Comparison of ENCODE assay signal across 19 cellular contexts in the genomic region with DNA sequence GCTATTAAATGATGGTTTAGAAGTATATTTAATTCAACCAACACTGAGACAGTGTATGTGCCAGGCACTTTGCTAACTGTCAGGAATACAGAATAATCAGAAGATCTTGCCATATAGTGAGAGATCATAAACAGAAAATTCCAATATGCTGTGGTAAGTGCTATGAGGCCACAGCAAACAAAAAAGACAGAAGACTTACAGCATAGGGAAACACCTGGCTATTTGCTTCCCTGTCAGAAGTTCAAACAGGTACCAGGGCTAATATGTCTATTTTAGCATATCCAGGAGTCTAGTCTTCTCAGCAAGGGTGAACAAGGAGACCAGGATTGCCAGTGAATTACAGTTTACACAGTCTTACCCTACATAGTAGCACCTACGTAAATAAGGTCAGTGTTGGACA. TPM values are rescaled to one million over a fixed set of nuclear protein-coding genes. Genes with fewer than 3 reads are reported as not detected.
DNase-seq lines count a peak whose midpoint lies in the region; ATAC-seq, FAIRE-seq and TF ChIP-seq lines count a peak whose summit lies in the region.
"Had no signal": no experiment of that assay in that cellular context is flagged by ENCODE, and none has a peak within 500 bp of the region (broad histone marks: within the 10 kb centered on the region; RNA-seq: fewer than 3 reads in every experiment).

No MANE protein-coding gene starts in this region.

- H3K4me2 ChIP-seq in HepG2 (ENCODE audit: low read depth, low read length), result peak overlapping the region; percentile 39; the same call in 1 of the 2 replicates
- H3K4me2 ChIP-seq in mesendoderm (ENCODE audit: low read length), result no peak overlapping the region

- POLR2A ChIA-PET in HepG2 (lab: Yijun Ruan, JAX), result interaction anchor here (0.8 kb wide), 1 partner anchor 49 kb away, joined by 3 read pairs; no protein-coding TSS in a partner anchor

- H4K5ac ChIP-seq in mesendoderm (ENCODE audit: low read length), result no peak overlapping the region

- in situ Hi-C loops in T47D (cut with HindIII; ENCODE audit: low pct_unique_long_range_greater_than_20kb, low sequenced_read_pairs) (no loop called here), HepG2 (cut with HindIII; ENCODE audit: extremely low pct_ligation_motif_present, low pct_unique_long_range_greater_than_20kb) (no loop called here)

- no peaks in the 10 kb centered on the region for H3K9me3 ChIP-seq in breast epithelium
- H3K9me3 ChIP-seq in SK-N-MC (ENCODE audit: low read depth, low read length), result no peaks in the 10 kb centered on the region
- H3K9me3 ChIP-seq in HepG2 (ENCODE audit: low read length), result no peaks in the 10 kb centered on the region
- H3K9me3 ChIP-seq: esophagus muscularis mucosa, upper lobe of left lung had no signal

- H3K79me1 ChIP-seq in mesendoderm (ENCODE audit: low read length), result peaks cover 8% of the 10 kb centered on the region

- intact Hi-C loops in breast epithelium (cut with DNase I; ENCODE audit: low total_unique reads) (no loop called here), HepG2 (cut with micrococcal nuclease; ENCODE audit: unreplicated experiment) (loop anchor here (5.0 kb wide), 1 partner anchor 49 kb away; a partner anchor contains a TSS)

- H3K4ac ChIP-seq in mesendoderm (ENCODE audit: low read depth, low read length), result no peak overlapping the region

- no peak overlapping the region for H2BK120ac ChIP-seq in mesendoderm (ENCODE audit: low read depth, low read length)

- H3K79me2 ChIP-seq in HepG2 (ENCODE audit: insufficient read depth, low read length) (peaks cover 9% of the 10 kb centered on the region), mesendoderm (ENCODE audit: control insufficient read depth, insufficient read depth, low read length) (peaks cover 4% of the 10 kb centered on the region)

- H3K27me3 ChIP-seq in breast epithelium (no peaks in the 10 kb centered on the region), HepG2 (ENCODE audit: control insufficient read depth in 1 of 2, insufficient read depth in 2 of 2, low read length in 2 of 2) (no peaks in the 10 kb centered on the region), mesendoderm (ENCODE audit: insufficient read depth, low read length, poor library complexity) (no peaks in the 10 kb centered on the region)
- H3K27me3 ChIP-seq: esophagus muscularis mucosa, upper lobe of left lung had no signal

- H2AFZ ChIP-seq in HepG2 (ENCODE audit: low read length), result no peak overlapping the region

- no peak overlapping the region for H3K18ac ChIP-seq in mesendoderm (ENCODE audit: low read length)

- no peak overlapping the region for H3K23ac ChIP-seq in mesendoderm (ENCODE audit: low read length)

- H3K4me3 ChIP-seq in breast epithelium (no peak overlapping the region), SK-N-MC (peak overlapping the region; percentile 20; the same call in 1 of the 2 replicates), HepG2 (replicated peaks in 1 of 3; ENCODE audit: insufficient read depth in 1 of 3, low read depth in 2 of 3, low read length in 3 of 3) (no peak overlapping the region), mesendoderm (ENCODE audit: low read length) (no peak overlapping the region)
- H3K4me3 ChIP-seq: esophagus muscularis mucosa, upper lobe of left lung had no signal

- TF ChIP-seq CTCF in breast epithelium (IDR thresholded peaks at IDR 0.05) (no peak), HepG2 (CRISPR knock-in tag; IDR thresholded peaks at IDR 0.05) (no peak)

- no peak overlapping the region for H4K8ac ChIP-seq in mesendoderm (ENCODE audit: low read depth, low read length)

- DNase-seq in T47D (ENCODE audit: low read depth in 1 of 2, low spot score in 1 of 2), result peak; percentile 35 to 89
- no peak for DNase-seq in breast epithelium (ENCODE audit: low spot score in 2 of 2)
- DNase-seq in SK-N-MC (ENCODE audit: low read depth, low spot score), result no peak
- DNase-seq in HepG2 (ENCODE audit: low spot score), result no peak
- DNase-seq in mesendoderm, result no peak
- no peak for DNase-seq in KG1 (lab: John Stamatoyannopoulos, UW)
- no peak for DNase-seq in RPMI8226
- DNase-seq: activated CD4-positive, alpha-beta memory T cell treated with anti-CD3 and anti-CD28 coated beads, Interleukin-2, amount 10 ng/mL, durations not matched to agents 7 days and 5 days; activated T-cell treated with anti-CD3 and anti-CD28 coated beads, Interleukin-2, amount 50 U/mL, for 4 hours; dermis blood vessel endothelial cell; islet precursor cell; NCI-H524 treated with DMSO at 0.1 percent for 48 hours; T-cell had no signal

- no peak overlapping the region for H2BK5ac ChIP-seq in mesendoderm (ENCODE audit: low read length)

- H3K36me3 ChIP-seq in breast epithelium (no peaks in the 10 kb centered on the region), SK-N-MC (ENCODE audit: insufficient read depth, low read length) (peaks cover 69% of the 10 kb centered on the region), HepG2 (replicated peaks in 1 of 2; ENCODE audit: control insufficient read depth in 1 of 2, insufficient read depth in 2 of 2, low read length in 2 of 2) (peaks cover 6 to 36% of the 10 kb centered on the region in 2 experiments), mesendoderm (ENCODE audit: control insufficient read depth, insufficient read depth, low read length) (peaks cover 2% of the 10 kb centered on the region)

- no peak overlapping the region for H3K56ac ChIP-seq in mesendoderm (ENCODE audit: low read length)

- CTCF ChIA-PET in HepG2 (lab: Yijun Ruan, JAX; ENCODE audit: low intra/inter-chr PET ratio, low total read pairs), result no interaction called here

- no peak overlapping the region for H2BK15ac ChIP-seq in mesendoderm (replicated peaks; ENCODE audit: low read depth)

- WGBS in HepG2 (ENCODE audit: low lambda C conversion rate), result 94% methylated on average over 1 of the region's 1 CpG
- no CpG with 5 or more reads among the region's 1 CpG for WGBS in mesendoderm (ENCODE audit: extremely low coverage, insufficient coverage, low lambda C conversion rate)

- no peak overlapping the region for H2AK5ac ChIP-seq in mesendoderm (ENCODE audit: low read length)

- no peak for FAIRE-seq in HepG2 (lab: Jason Lieb, UNC)

- TF ChIP-seq RAD21 in HepG2 (CRISPR knock-in tag; IDR thresholded peaks at IDR 0.05), result no peak

- TF ChIP-seq POLR2A in breast epithelium (IDR thresholded peaks at IDR 0.05) (no peak), HepG2 (IDR thresholded peaks at IDR 0.05; ENCODE audit: insufficient read depth in 1 of 2, low read depth in 2 of 2, low read length in 2 of 2) (no peak)

- H3K9ac ChIP-seq in SK-N-MC (ENCODE audit: insufficient read length), result no peak overlapping the region
- no peak overlapping the region for H3K9ac ChIP-seq in HepG2 (ENCODE audit: insufficient read depth, low read depth, low read length)
- no peak overlapping the region for H3K9ac ChIP-seq in mesendoderm (ENCODE audit: low read length)

- no peak for TF ChIP-seq EP300 in HepG2 (IDR thresholded peaks at IDR 0.05; ENCODE audit: low read depth in 2 of 2, low read length in 2 of 2)
- no peak for TF ChIP-seq EP300 in HepG2 (CRISPR knock-in tag; IDR thresholded peaks at IDR 0.05; ENCODE audit: borderline replicate concordance)

- peak; percentile 37; the same call in 2 of the 3 replicates for ATAC-seq in HepG2
- no peak for ATAC-seq in GM19023 (IDR thresholded peaks at IDR 0.05; ENCODE audit: unreplicated experiment)
- ATAC-seq: activated naive CD4-positive, alpha-beta T cell treated with anti-CD3 and anti-CD28 coated beads, Interleukin-2, amount 50 U/mL, for 72 hours; activated T-cell treated with anti-CD3 and anti-CD28 coated beads, Interleukin-2, amount 50 U/mL, for 4 hours; stimulated activated memory B cell treated with anti-CD40 and anti-IgM and Interleukin-4, amounts not matched to agents 10 μg/mL and 1 μg/mL and 100 μg/mL, for 72 hours; T-cell had no signal

- H4K20me1 ChIP-seq in HepG2 (ENCODE audit: insufficient read depth, low read length), result peaks cover 11% of the 10 kb centered on the region; the same call in 1 of the 2 replicates

- H3K4me1 ChIP-seq in breast epithelium (no peaks in the 10 kb centered on the region), HepG2 (ENCODE audit: insufficient read depth, low read length) (peaks cover 23% of the 10 kb centered on the region), mesendoderm (ENCODE audit: control insufficient read depth, low read depth, low read length) (no peaks in the 10 kb centered on the region)

- no TSS peak for BruUV-seq in HepG2 (replicated peaks; lab: Mats Ljungman, UMichigan)

- peak overlapping the region in 1 of 2 donors; percentile 56 for H3K27ac ChIP-seq in breast epithelium
- peak overlapping the region; percentile 44 for H3K27ac ChIP-seq in SK-N-MC
- peak overlapping the region; percentile 64 for H3K27ac ChIP-seq in HepG2 (ENCODE audit: extremely low read length, insufficient read depth, low read length)
- H3K27ac ChIP-seq in mesendoderm (ENCODE audit: low read depth, low read length), result no peak overlapping the region
- H3K27ac ChIP-seq: esophagus muscularis mucosa had no signal

RNA-seq across cellular contexts. Expression of a gene that starts 30.4 kb away (rescaled TPM):
- 10 to 100 TPM; 10.1 to 30.3 (median 19.3) TPM for total RNA-seq in breast epithelium
- total RNA-seq in HepG2 (2016; rRNA removed; fragmentation: Illumina TruSeq; extraction: Trizol), result 20.4 and 20.7 TPM in 2 replicates
- 6.6 and 8.1 TPM in 2 replicates for total RNA-seq in HepG2 (2016; cell fraction: cytosol; rRNA removed; fragmentation: Illumina TruSeq; extraction: Trizol; ENCODE audit: low read depth)
- 20.6 and 21.7 TPM in 2 replicates for total RNA-seq in HepG2 (2016; cell fraction: insoluble cytoplasmic fraction; rRNA removed; fragmentation: Illumina TruSeq; extraction: Trizol)
- 11.4 and 13.2 TPM in 2 replicates for total RNA-seq in HepG2 (2016; cell fraction: membrane; rRNA removed; fragmentation: Illumina TruSeq; extraction: Trizol)
- total RNA-seq in HepG2 (2016; cell fraction: nucleus; rRNA removed; fragmentation: Illumina TruSeq; extraction: Trizol), result 24.7 and 29.2 TPM in 2 replicates
- polyA plus RNA-seq in HepG2 (2011; rRNA removed), result 11.5 and 13.4 TPM in 2 replicates
- polyA plus RNA-seq in HepG2 (2011; cell fraction: cytosol; rRNA removed), result 6.3 and 6.6 TPM in 2 replicates
- polyA plus RNA-seq in HepG2 (2011; cell fraction: nucleus; rRNA removed), result 11.5 and 15.4 TPM in 2 replicates
- 10.4 and 13.0 TPM in 2 replicates for polyA plus RNA-seq in HepG2 (2012)
- polyA plus RNA-seq in HepG2 (2016; cell fraction: cytosol; fragmentation: Illumina TruSeq; extraction: Trizol; ENCODE audit: low read depth), result 2.8 and 4.0 TPM in 2 replicates
- 13.4 and 19.6 TPM in 2 replicates for polyA plus RNA-seq in HepG2 (2016; cell fraction: insoluble cytoplasmic fraction; fragmentation: Illumina TruSeq; extraction: Trizol; ENCODE audit: low read depth)
- 5.7 and 6.6 TPM in 2 replicates for polyA plus RNA-seq in HepG2 (2016; cell fraction: membrane; fragmentation: Illumina TruSeq; extraction: Trizol; ENCODE audit: low read depth)
- polyA plus RNA-seq in HepG2 (2016; cell fraction: nucleus; fragmentation: Illumina TruSeq; extraction: Trizol; ENCODE audit: insufficient read depth, low read depth), result 46.0 and 50.5 TPM in 2 replicates
- 11.6 and 20.1 TPM in 2 replicates for polyA minus RNA-seq in HepG2 (2011; rRNA and poly(A)+ RNA removed; ENCODE audit: low replicate concordance)
- 5.3 and 8.4 TPM in 2 replicates for polyA minus RNA-seq in HepG2 (2011; cell fraction: cytosol; rRNA and poly(A)+ RNA removed)
- polyA minus RNA-seq in HepG2 (2011; cell fraction: nucleus; rRNA and poly(A)+ RNA removed), result 22.4 and 32.9 TPM in 2 replicates
- polyA plus RNA-seq in mesendoderm (2013, experiment 1 of 2), result 27.2 TPM
- polyA plus RNA-seq in mesendoderm (2013, experiment 2 of 2), result 29.5 TPM

RNA-seq across cellular contexts. Expression of a gene that starts 48.8 kb away (rescaled TPM):
- 1 to 10 TPM in 1 of 3 donors, under 1 TPM in 2; 0.32 to 5.3 (median 0.98) TPM for total RNA-seq in breast epithelium
- total RNA-seq in HepG2 (2016; rRNA removed; fragmentation: Illumina TruSeq; extraction: Trizol), result 0.31 and 0.42 TPM in 2 replicates
- total RNA-seq in HepG2 (2016; cell fraction: cytosol; rRNA removed; fragmentation: Illumina TruSeq; extraction: Trizol; ENCODE audit: low read depth), result 0.20 and 0.26 TPM in 2 replicates
- total RNA-seq in HepG2 (2016; cell fraction: insoluble cytoplasmic fraction; rRNA removed; fragmentation: Illumina TruSeq; extraction: Trizol), result 0.15 and 0.30 TPM in 2 replicates
- total RNA-seq in HepG2 (2016; cell fraction: membrane; rRNA removed; fragmentation: Illumina TruSeq; extraction: Trizol), result 0.28 and 0.34 TPM in 2 replicates
- 0.38 and 0.62 TPM in 2 replicates for total RNA-seq in HepG2 (2016; cell fraction: nucleus; rRNA removed; fragmentation: Illumina TruSeq; extraction: Trizol)
- polyA plus RNA-seq in HepG2 (2011; rRNA removed), result 1.7 and 2.1 TPM in 2 replicates
- 1.7 and 2.2 TPM in 2 replicates for polyA plus RNA-seq in HepG2 (2011; cell fraction: cytosol; rRNA removed)
- polyA plus RNA-seq in HepG2 (2011; cell fraction: nucleus; rRNA removed), result 0.77 and 1.6 TPM in 2 replicates
- 4.1 and 5.6 TPM in 2 replicates for polyA plus RNA-seq in HepG2 (2012)
- polyA plus RNA-seq in HepG2 (2016; cell fraction: cytosol; fragmentation: Illumina TruSeq; extraction: Trizol; ENCODE audit: low read depth), result 0.14 and 0.15 TPM in 2 replicates
- 0.21 and 0.37 TPM in 2 replicates for polyA plus RNA-seq in HepG2 (2016; cell fraction: insoluble cytoplasmic fraction; fragmentation: Illumina TruSeq; extraction: Trizol; ENCODE audit: low read depth)
- polyA plus RNA-seq in HepG2 (2016; cell fraction: membrane; fragmentation: Illumina TruSeq; extraction: Trizol; ENCODE audit: low read depth), result 0.28 and 0.40 TPM in 2 replicates
- polyA plus RNA-seq in HepG2 (2016; cell fraction: nucleus; fragmentation: Illumina TruSeq; extraction: Trizol; ENCODE audit: insufficient read depth, low read depth), result 0.29 and 0.42 TPM in 2 replicates
- 2.5 and 7.8 TPM in 2 replicates for polyA minus RNA-seq in HepG2 (2011; rRNA and poly(A)+ RNA removed; ENCODE audit: low replicate concordance)
- 0.79 and 1.5 TPM in 2 replicates for polyA minus RNA-seq in HepG2 (2011; cell fraction: cytosol; rRNA and poly(A)+ RNA removed)
- polyA minus RNA-seq in HepG2 (2011; cell fraction: nucleus; rRNA and poly(A)+ RNA removed), result 1.3 and 3.1 TPM in 2 replicates
- polyA plus RNA-seq in mesendoderm (2013, experiment 1 of 2), result 15.3 TPM
- polyA plus RNA-seq in mesendoderm (2013, experiment 2 of 2), result 15.0 TPM
- total RNA-seq: H4 had no signal

Comparison
In these comparisons a context has a peak if more than half of its experiments do, and no peak if none do; other contexts are left out.
1. DNase-seq: peak in T47D (2 of 2); none in breast epithelium (0 of 2), SK-N-MC (single experiment), HepG2 (single experiment), mesendoderm (single experiment), KG1 (single experiment) and RPMI8226 (single experiment).